ENCODE assay signal across 8 cellular contexts in genomic region chr1:21289700-21290545, GRCh38. TPM values are rescaled to one million over a fixed set of nuclear protein-coding genes. Genes with fewer than 3 reads are reported as not detected.
A peak's percentile ranks its signal among the peaks of the same experiment; 100 is the strongest.
DNase-seq lines count a peak whose midpoint lies in the region; ATAC-seq lines count a peak whose summit lies in the region.

Gene ECE1, minus strand, starts transcription at chr1:21290463. Its CDS starts 49 bp downstream, at chr1:21290414.

- H3K79me1 ChIP-seq in mesendoderm (ENCODE audit: low read length), result no peaks in the 10 kb centered on the region

- peak; percentile 56 to 74 (median 61) for DNase-seq in CD4-positive, CD25-positive, alpha-beta regulatory T cell
- DNase-seq in activated CD4-positive, alpha-beta T cell treated with anti-CD3 and anti-CD28 coated beads, Interleukin-2, amount 10 ng/mL, durations not matched to agents 24 days and 14 days, result peak; percentile 86
- peak; percentile 45 for DNase-seq in effector CD4-positive, alpha-beta T cell
- DNase-seq in mesendoderm (peak; percentile 76), Ammon's horn (ENCODE audit: low spot score) (no peak)
- peak; percentile 19 to 27 for DNase-seq in stimulated activated naive CD8-positive, alpha-beta T cell treated with anti-CD3 and anti-CD28 coated beads, Interleukin-15, amount 100 ng/mL, for 72 hours

- peak within 1 kb of the TSS; percentile 86 for H3K9ac ChIP-seq in mesendoderm (ENCODE audit: low read length)

- no peaks in the 10 kb centered on the region for H3K9me3 Mint-ChIP-seq in CD4-positive, CD25-positive, alpha-beta regulatory T cell
- no peaks in the 10 kb centered on the region for H3K9me3 Mint-ChIP-seq in activated CD4-positive, alpha-beta T cell treated with anti-CD3 and anti-CD28 coated beads, Interleukin-2, amount 10 ng/mL, durations not matched to agents 24 days and 14 days
- H3K9me3 Mint-ChIP-seq in stimulated activated naive CD8-positive, alpha-beta T cell treated with anti-CD3 and anti-CD28 coated beads, Interleukin-15, amount 100 ng/mL, for 72 hours, result no peaks in the 10 kb centered on the region

- no peaks in the 10 kb centered on the region for H3K79me2 ChIP-seq in mesendoderm (ENCODE audit: control insufficient read depth, insufficient read depth, low read length)

- peak within 1 kb of the TSS; percentile 97 for H3K27ac ChIP-seq in CD4-positive, CD25-positive, alpha-beta regulatory T cell (ENCODE audit: insufficient read depth, low read length, poor library complexity, severe bottlenecking)
- H3K27ac ChIP-seq in KOPT-K1 (ENCODE audit: low read depth, low read length, poor library complexity, severe bottlenecking) (peak within 1 kb of the TSS; percentile 42), mesendoderm (ENCODE audit: low read depth, low read length) (peak within 1 kb of the TSS; percentile 45)

- peak within 1 kb of the TSS; percentile 96 to 100 (median 98) for H3K27ac Mint-ChIP-seq in CD4-positive, CD25-positive, alpha-beta regulatory T cell
- H3K27ac Mint-ChIP-seq in activated CD4-positive, alpha-beta T cell treated with anti-CD3 and anti-CD28 coated beads, Interleukin-2, amount 10 ng/mL, durations not matched to agents 24 days and 14 days, result peak within 1 kb of the TSS; percentile 85
- peak within 1 kb of the TSS; percentile 87 to 96 for H3K27ac Mint-ChIP-seq in stimulated activated naive CD8-positive, alpha-beta T cell treated with anti-CD3 and anti-CD28 coated beads, Interleukin-15, amount 100 ng/mL, for 72 hours

- peaks cover 9% of the 10 kb centered on the region for H3K36me3 ChIP-seq in CD4-positive, CD25-positive, alpha-beta regulatory T cell (ENCODE audit: control insufficient read depth, insufficient read depth, low read length)
- no peaks in the 10 kb centered on the region for H3K36me3 ChIP-seq in KOPT-K1 (ENCODE audit: insufficient read depth, low read length)
- no peaks in the 10 kb centered on the region for H3K36me3 ChIP-seq in mesendoderm (ENCODE audit: control insufficient read depth, insufficient read depth, low read length)

- peak within 1 kb of the TSS; percentile 39 for H2BK5ac ChIP-seq in mesendoderm (ENCODE audit: low read length)

- peak within 1 kb of the TSS; percentile 92 to 97 (median 96) for H3K4me3 Mint-ChIP-seq in CD4-positive, CD25-positive, alpha-beta regulatory T cell
- peak within 1 kb of the TSS; percentile 90 for H3K4me3 Mint-ChIP-seq in activated CD4-positive, alpha-beta T cell treated with anti-CD3 and anti-CD28 coated beads, Interleukin-2, amount 10 ng/mL, durations not matched to agents 24 days and 14 days
- peak within 1 kb of the TSS; percentile 89 to 92 for H3K4me3 Mint-ChIP-seq in stimulated activated naive CD8-positive, alpha-beta T cell treated with anti-CD3 and anti-CD28 coated beads, Interleukin-15, amount 100 ng/mL, for 72 hours

- H3K23ac ChIP-seq in mesendoderm (ENCODE audit: low read length), result peak within 1 kb of the TSS; percentile 59

- H3K4me2 ChIP-seq in mesendoderm (ENCODE audit: low read length), result peak within 1 kb of the TSS; percentile 75

- no peaks in the 10 kb centered on the region for H3K9me3 ChIP-seq in CD4-positive, CD25-positive, alpha-beta regulatory T cell (ENCODE audit: control insufficient read depth in 2 of 2, low read length in 2 of 2)
- H3K9me3 ChIP-seq in KOPT-K1 (ENCODE audit: insufficient read depth, low read length, poor library complexity, severe bottlenecking), result no peaks in the 10 kb centered on the region

- peak within 1 kb of the TSS; percentile 85 for H3K4me3 ChIP-seq in CD4-positive, CD25-positive, alpha-beta regulatory T cell (ENCODE audit: low read depth, low read length)
- peak within 1 kb of the TSS; percentile 54 for H3K4me3 ChIP-seq in mesendoderm (ENCODE audit: low read length)

- H3K27me3 Mint-ChIP-seq in CD4-positive, CD25-positive, alpha-beta regulatory T cell, result no peaks in the 10 kb centered on the region
- no peaks in the 10 kb centered on the region for H3K27me3 Mint-ChIP-seq in activated CD4-positive, alpha-beta T cell treated with anti-CD3 and anti-CD28 coated beads, Interleukin-2, amount 10 ng/mL, durations not matched to agents 24 days and 14 days
- no peaks in the 10 kb centered on the region for H3K27me3 Mint-ChIP-seq in stimulated activated naive CD8-positive, alpha-beta T cell treated with anti-CD3 and anti-CD28 coated beads, Interleukin-15, amount 100 ng/mL, for 72 hours

- peak within 1 kb of the TSS; percentile 66 for H2BK120ac ChIP-seq in mesendoderm (ENCODE audit: low read depth, low read length)

- WGBS in mesendoderm (ENCODE audit: extremely low coverage, insufficient coverage, low lambda C conversion rate), result no CpG with 5 or more reads among the region's 90 CpGs

- H3K4me1 ChIP-seq in CD4-positive, CD25-positive, alpha-beta regulatory T cell (ENCODE audit: control insufficient read depth, insufficient read depth, low read length, poor library complexity, severe bottlenecking), result peaks cover 69% of the 10 kb centered on the region
- H3K4me1 ChIP-seq in mesendoderm (ENCODE audit: control insufficient read depth, low read depth, low read length), result peaks cover 13% of the 10 kb centered on the region

- H3K18ac ChIP-seq in mesendoderm (ENCODE audit: low read length), result peak within 1 kb of the TSS; percentile 96

- intact Hi-C loops in activated CD4-positive, alpha-beta T cell treated with anti-CD3 and anti-CD28 coated beads, Interleukin-2, amount 10 ng/mL, durations not matched to agents 24 days and 14 days (cut with micrococcal nuclease), result loop anchor here (10.0 kb wide), 3 partner anchors 495 to 735 kb away; partner anchors contain the start of genes SH2D5 and USP48

- H3K4me1 Mint-ChIP-seq in CD4-positive, CD25-positive, alpha-beta regulatory T cell, result peaks cover 11 to 67% (median 47%) of the 10 kb centered on the region in 4 donors
- H3K4me1 Mint-ChIP-seq in activated CD4-positive, alpha-beta T cell treated with anti-CD3 and anti-CD28 coated beads, Interleukin-2, amount 10 ng/mL, durations not matched to agents 24 days and 14 days, result peaks cover 54% of the 10 kb centered on the region
- peaks cover 71% of the 10 kb centered on the region for H3K4me1 Mint-ChIP-seq in stimulated activated naive CD8-positive, alpha-beta T cell treated with anti-CD3 and anti-CD28 coated beads, Interleukin-15, amount 100 ng/mL, for 72 hours

- peak within 1 kb of the TSS; percentile 81 for H4K8ac ChIP-seq in mesendoderm (ENCODE audit: low read depth, low read length)

- no peaks in the 10 kb centered on the region for H3K36me3 Mint-ChIP-seq in CD4-positive, CD25-positive, alpha-beta regulatory T cell
- peaks cover 17% of the 10 kb centered on the region for H3K36me3 Mint-ChIP-seq in activated CD4-positive, alpha-beta T cell treated with anti-CD3 and anti-CD28 coated beads, Interleukin-2, amount 10 ng/mL, durations not matched to agents 24 days and 14 days (ENCODE audit: low read depth)

- H3K56ac ChIP-seq in mesendoderm (ENCODE audit: low read length), result peak within 1 kb of the TSS; percentile 99

- H4K5ac ChIP-seq in mesendoderm (ENCODE audit: low read length), result peak within 1 kb of the TSS; percentile 24

- peak within 1 kb of the TSS; percentile 56 for H2AK5ac ChIP-seq in mesendoderm (ENCODE audit: low read length)

- ATAC-seq in CD4-positive, CD25-positive, alpha-beta regulatory T cell (ENCODE audit: low read depth in 2 of 2), result no peak
- ATAC-seq in stimulated activated naive CD8-positive, alpha-beta T cell treated with anti-CD3 and anti-CD28 coated beads, Interleukin-15, amount 100 ng/mL, for 72 hours, result no peak
- no peak for ATAC-seq in HG02759 (IDR thresholded peaks at IDR 0.05; ENCODE audit: unreplicated experiment)

- no peaks in the 10 kb centered on the region for H3K27me3 ChIP-seq in CD4-positive, CD25-positive, alpha-beta regulatory T cell (ENCODE audit: control insufficient read depth, insufficient read depth, low read length)
- H3K27me3 ChIP-seq in mesendoderm (ENCODE audit: insufficient read depth, low read length, poor library complexity), result no peaks in the 10 kb centered on the region

- H3K4ac ChIP-seq in mesendoderm (ENCODE audit: low read depth, low read length), result peak within 1 kb of the TSS; percentile 74

- no peak within 1 kb of the TSS for H2BK15ac ChIP-seq in mesendoderm (replicated peaks; ENCODE audit: low read depth)

RNA-seq across cellular contexts. Expression of gene ECE1, which starts in this region (rescaled TPM):
- total RNA-seq in CD4-positive, CD25-positive, alpha-beta regulatory T cell, result 140 TPM
- polyA plus RNA-seq in CD4-positive, CD25-positive, alpha-beta regulatory T cell, result 10 to 100 TPM; 25.7 to 32.3 (median 27.7) TPM
- 133 and 134 TPM in 2 replicates for total RNA-seq in activated CD4-positive, alpha-beta T cell treated with anti-CD3 and anti-CD28 coated beads, Interleukin-2, amount 10 ng/mL, durations not matched to agents 24 days and 14 days
- polyA plus RNA-seq in mesendoderm (2013, experiment 1 of 2), result 19.2 TPM
- 19.4 TPM for polyA plus RNA-seq in mesendoderm (2013, experiment 2 of 2)

Comparison
In these comparisons a context has a peak if more than half of its experiments do, and no peak if none do; other contexts are left out.
1. H3K27ac ChIP-seq: peak in every context shown above with its lines; median percentile 97 in CD4-positive, CD25-positive, alpha-beta regulatory T cell; 45 in mesendoderm; 42 in KOPT-K1.